Comparison of ENCODE assay signal across 19 cellular contexts in genomic region chr3:125401402-125401801, GRCh38. TPM values are rescaled to one million over a fixed set of nuclear protein-coding genes. Genes with fewer than 3 reads are reported as not detected.
DNase-seq lines count a peak whose midpoint lies in the region; ATAC-seq and TF ChIP-seq lines count a peak whose summit lies in the region.
"Had no signal": no experiment of that assay in that cellular context is flagged by ENCODE, and none has a peak within 500 bp of the region (broad histone marks: within the 10 kb centered on the region; RNA-seq: fewer than 3 reads in every experiment).

No MANE protein-coding gene starts in this region.

- no peak for TF ChIP-seq RAD21 in neural cell (conservative IDR thresholded peaks at IDR 0.05)

- H3K36me3 ChIP-seq in neural cell (ENCODE audit: insufficient read depth, low read length) (no peaks in the 10 kb centered on the region), heart right ventricle (no peaks in the 10 kb centered on the region)
- H3K36me3 ChIP-seq: breast epithelium, right atrium auricular region had no signal

- DNase-seq in Daoy (ENCODE audit: low read depth): peak; percentile 7
- DNase-seq in LHCN-M2 (ENCODE audit: low read depth): peak; percentile 34
- no peak for DNase-seq in chondrocyte (ENCODE audit: low spot score)
- no peak for DNase-seq in heart right ventricle
- DNase-seq: activated CD4-positive, alpha-beta T cell treated with anti-CD3 and anti-CD28 coated beads for 48 hours; activated naive CD4-positive, alpha-beta T cell treated with anti-CD3 and anti-CD28 coated beads, Interleukin-2, amount 50 U/mL, for 16 hours; kidney; NCI-H2029; NCI-H510A; stimulated activated CD4-positive, alpha-beta T cell treated with anti-CD3 and anti-CD28 coated beads, Interleukin-2, amount 100 ng/mL, for 24 hours; substantia nigra had no signal

- no peak overlapping the region for H2AFZ ChIP-seq in neural cell (ENCODE audit: low read depth, low read length)

- H3K4me1 Mint-ChIP-seq in chondrocyte (ENCODE audit: low read depth): peaks cover 46% of the 10 kb centered on the region

- TF ChIP-seq CTCF in chondrocyte (IDR thresholded peaks at IDR 0.05) (no peak), neural cell (IDR thresholded peaks at IDR 0.05; ENCODE audit: poor library complexity, severe bottlenecking) (no peak), heart right ventricle (IDR thresholded peaks at IDR 0.05) (no peak)

- no peaks in the 10 kb centered on the region for H3K27me3 Mint-ChIP-seq in chondrocyte (ENCODE audit: low read depth)

- H3K36me3 Mint-ChIP-seq in chondrocyte (ENCODE audit: low read depth): no peaks in the 10 kb centered on the region

- no peak overlapping the region for H3K4me2 ChIP-seq in neural cell (ENCODE audit: low read length)

- H3K4me3 ChIP-seq in neural cell (ENCODE audit: low read length): no peak overlapping the region
- H3K4me3 ChIP-seq in heart right ventricle: no peak overlapping the region
- H3K4me3 ChIP-seq: breast epithelium, right atrium auricular region had no signal

- WGBS in heart right ventricle, 2 donors: 88 to 89% methylated on average over 1 of the region's 1 CpG

- H3K9me3 Mint-ChIP-seq in chondrocyte (ENCODE audit: low read depth): no peaks in the 10 kb centered on the region

- H3K4me1 ChIP-seq in heart right ventricle: no peaks in the 10 kb centered on the region
- H3K4me1 ChIP-seq: breast epithelium, right atrium auricular region had no signal

- no peaks in the 10 kb centered on the region for H4K20me1 ChIP-seq in neural cell (ENCODE audit: insufficient read depth)

- ATAC-seq in HG03108 (IDR thresholded peaks at IDR 0.05; ENCODE audit: unreplicated experiment): no peak
- ATAC-seq in GM18858 (IDR thresholded peaks at IDR 0.05; ENCODE audit: unreplicated experiment): no peak
- ATAC-seq in HG03342 (IDR thresholded peaks at IDR 0.05; ENCODE audit: unreplicated experiment): no peak
- ATAC-seq in heart right ventricle: no peak
- ATAC-seq: esophagus mucosa had no signal

- H3K27me3 ChIP-seq in neural cell (ENCODE audit: insufficient read depth, low read depth, low read length): no peaks in the 10 kb centered on the region
- H3K27me3 ChIP-seq in heart right ventricle: no peaks in the 10 kb centered on the region
- H3K27me3 ChIP-seq: breast epithelium, right atrium auricular region had no signal

- intact Hi-C loops in heart right ventricle (cut with DNase I): no loop called here

- TF ChIP-seq EP300 in neural cell (conservative IDR thresholded peaks at IDR 0.05; ENCODE audit: poor library complexity, severe bottlenecking): peak; percentile 43

- no peak overlapping the region for H3K9ac ChIP-seq in neural cell (ENCODE audit: low read length)

- no peak overlapping the region for H3K27ac ChIP-seq in neural cell (ENCODE audit: low read length)
- no peak overlapping the region for H3K27ac ChIP-seq in heart right ventricle
- H3K27ac ChIP-seq: breast epithelium, HL-60, right atrium auricular region had no signal

- no peak overlapping the region for H3K4me3 Mint-ChIP-seq in chondrocyte (ENCODE audit: unreplicated experiment)

- H3K79me2 ChIP-seq in neural cell (replicated peaks; ENCODE audit: insufficient read depth, low read length): no peaks in the 10 kb centered on the region

- no peaks in the 10 kb centered on the region for H3K9me2 ChIP-seq in neural cell (ENCODE audit: insufficient read depth, low read length)

- H3K9me3 ChIP-seq in neural cell (ENCODE audit: low read length) (no peaks in the 10 kb centered on the region), heart right ventricle (no peaks in the 10 kb centered on the region)
- H3K9me3 ChIP-seq: breast epithelium, right atrium auricular region had no signal

- H3K27ac Mint-ChIP-seq in chondrocyte (ENCODE audit: unreplicated experiment): peak overlapping the region; percentile 41

- H3F3A ChIP-seq in neural cell (ENCODE audit: insufficient read depth, low read length, poor library complexity, severe bottlenecking): no peaks in the 10 kb centered on the region

TF ChIP-seq in neural cell, 6 proteins besides CTCF, POLR2A, EP300 and RAD21:
- TF ChIP-seq SMC3 (conservative IDR thresholded peaks at IDR 0.05; ENCODE audit: poor library complexity) (no peak), EZH2 (IDR thresholded peaks at IDR 0.05; ENCODE audit: borderline replicate concordance, insufficient read depth, low read length, poor library complexity, severe bottlenecking) (no peak), POLR2AphosphoS5 (IDR thresholded peaks at IDR 0.05) (no peak), MXI1 (conservative IDR thresholded peaks at IDR 0.05; ENCODE audit: poor library complexity, severe bottlenecking) (no peak), REST (IDR thresholded peaks at IDR 0.05; ENCODE audit: borderline replicate concordance) (no peak), TAF1 (IDR thresholded peaks at IDR 0.05; ENCODE audit: low read depth) (no peak)

RNA-seq across cellular contexts. Expression of gene ZNF148, which starts 26.3 kb away (rescaled TPM):
- total RNA-seq in Daoy (2014; rRNA removed; shearing (Covaris generic)): 18.3 and 22.5 TPM in 2 replicates
- total RNA-seq in LHCN-M2 (2014; rRNA removed): 19.7 and 22.9 TPM in 2 replicates
- polyA plus RNA-seq in LHCN-M2 (2012): 7.0 TPM
- total RNA-seq in chondrocyte: 45.9 to 50.6 TPM (median 49.9 TPM) in 3 replicates
- polyA plus RNA-seq in neural cell: 16.2 and 16.9 TPM in 2 replicates
- polyA minus RNA-seq in neural cell: 86.7 and 95.7 TPM in 2 replicates
- 10 to 100 TPM; 33.5 to 59.6 (median 46.1) TPM for total RNA-seq in heart right ventricle
- 1 to 10 TPM; 2.9 to 4.8 TPM for polyA plus RNA-seq in heart right ventricle

Comparison
In these comparisons a context has a peak if more than half of its experiments do, and no peak if none do; other contexts are left out.
1. DNase-seq: peak in Daoy (single experiment) and LHCN-M2 (single experiment); none in chondrocyte (single experiment) and heart right ventricle (0 of 2).